9 cellular contexts compared by ENCODE assay signal in genomic region chr13:72544042-72544441, GRCh38.
"Had no signal": no experiment of that assay in that cellular context is flagged by ENCODE, and none has a peak within 500 bp of the region (broad histone marks: within the 10 kb centered on the region; RNA-seq: fewer than 3 reads in every experiment).

No MANE protein-coding gene starts in this region.

- H3K4me3 ChIP-seq: GM23248, HAP-1, K562 had no signal

- H3K4me1 ChIP-seq: HAP-1 had no signal

- ATAC-seq: HCT116, K562 had no signal

- H3K36me3 ChIP-seq: HAP-1 had no signal

- DNase-seq: GM23248, GOT3, H7, IMR-90, KG1 had no signal

- H3K9me3 ChIP-seq: HAP-1 had no signal

- H3K27ac ChIP-seq: GM23248, HL-60 had no signal

- FAIRE-seq: K562 had no signal

- H3K9ac ChIP-seq: GM23248 had no signal

- H2AFZ ChIP-seq: GM23248 had no signal
